ENCODE assay signal across 23 cellular contexts in genomic region chr2:19568809-19569208, GRCh38.
"Had no signal": no experiment of that assay in that cellular context is flagged by ENCODE, and none has a peak within 500 bp of the region (broad histone marks: within the 10 kb centered on the region; RNA-seq: fewer than 3 reads in every experiment).

No MANE protein-coding gene starts in this region.

- DNase-seq: activated B cell treated with CpG ODN at 0.5 μM for 24 hours; activated CD4-positive, alpha-beta T cell treated with anti-CD3 and anti-CD28 coated beads for 1 hour; activated CD4-positive, alpha-beta T cell treated with anti-CD3 and anti-CD28 coated beads, Interleukin-2, amount 10 ng/mL, durations not matched to agents 24 days and 14 days; activated CD4-positive, alpha-beta T cell treated with anti-CD3 and anti-CD28 coated beads, Interleukin-2, amount 50 U/mL, for 48 hours; activated CD8-positive, alpha-beta memory T cell treated with anti-CD3 and anti-CD28 coated beads, Interleukin-2, amount 10 ng/mL, durations not matched to agents 7 days and 5 days; activated effector memory CD4-positive, alpha-beta T cell treated with Interleukin-2 at 50 U/mL for 16 hours; activated naive CD4-positive, alpha-beta T cell; activated T-cell treated with anti-CD3 and anti-CD28 coated beads, Interleukin-2, amount 50 U/mL, for 24 hours; aorta; central memory CD4-positive, alpha-beta T cell; KG1; NCI-H1092; NCI-H1417; NCI-H1694; NCI-H2029; NCI-H2107; NCI-H2171 treated with DMSO at 0.1 percent for 48 hours; NCI-H226; NCI-H526; NCI-H774; SHP77 treated with DMSO at 0.1 percent for 48 hours; T-helper 17 cell; T1000 had no signal

- ATAC-seq: activated CD8-positive, alpha-beta memory T cell treated with anti-CD3 and anti-CD28 coated beads, Interleukin-2, amount 10 ng/mL, durations not matched to agents 7 days and 5 days; T-helper 17 cell had no signal
